Comparison of ENCODE assay signal across 16 cellular contexts in genomic region chr6:44202332-44202971, GRCh38. TPM values are rescaled to one million over a fixed set of nuclear protein-coding genes. Genes with fewer than 3 reads are reported as not detected.
DNase-seq lines count a peak whose midpoint lies in the region; ATAC-seq and TF ChIP-seq lines count a peak whose summit lies in the region.
"Had no signal": no experiment of that assay in that cellular context is flagged by ENCODE, and none has a peak within 500 bp of the region (broad histone marks: within the 10 kb centered on the region; RNA-seq: fewer than 3 reads in every experiment).

No MANE protein-coding gene starts in this region.

- H4K91ac ChIP-seq in H9 (ENCODE audit: insufficient read length, low read depth, low read length) = peak overlapping the region; percentile 67

- no peak overlapping the region for H2BK120ac ChIP-seq in H9 (ENCODE audit: low read depth, low read length, poor library complexity, severe bottlenecking)

- H2BK20ac ChIP-seq in H9 (ENCODE audit: low read depth, low read length, poor library complexity, severe bottlenecking) = no peak overlapping the region

- H3K23me2 ChIP-seq in H9 (ENCODE audit: insufficient read length, low read depth, low read length, poor library complexity, severe bottlenecking) = no peaks in the 10 kb centered on the region

- H3K4me1 Mint-ChIP-seq in H9 (peaks cover 58 to 60% of the 10 kb centered on the region in 2 experiments), chondrocyte (ENCODE audit: low read depth) (peaks cover 17% of the 10 kb centered on the region)
- no peaks in the 10 kb centered on the region for H3K4me1 Mint-ChIP-seq in activated T-helper 17 cell treated with anti-CD3 and anti-CD28 coated beads, Interleukin-2, amount 50 U/mL, for 72 hours

- DNase-seq in H9 = peak; percentile 85
- no peak for DNase-seq in mammary epithelial cell
- DNase-seq in psoas muscle = no peak
- no peak for DNase-seq in H4 (ENCODE audit: low spot score)
- DNase-seq in Kasumi-1 (lab: John Stamatoyannopoulos, UW) = no peak
- DNase-seq in chondrocyte (ENCODE audit: low spot score) = no peak
- DNase-seq: activated CD4-positive, alpha-beta T cell treated with anti-CD3 and anti-CD28 coated beads, Interleukin-2, amount 50 U/mL, for 48 hours; glutamatergic neuron; NCI-H2029 treated with DMSO at 0.1 percent for 48 hours; NCI-H526 treated with DMSO at 0.1 percent for 48 hours had no signal

- H3K4me1 ChIP-seq in H9 (ENCODE audit: insufficient read depth, low read length) (peaks cover 22% of the 10 kb centered on the region), mammary epithelial cell (ENCODE audit: insufficient read depth, low read length) (peaks cover 25% of the 10 kb centered on the region), iPS-18a (ENCODE audit: control insufficient read depth, low read depth, low read length) (peaks cover 49% of the 10 kb centered on the region), psoas muscle (peaks cover 3% of the 10 kb centered on the region)
- H3K4me1 ChIP-seq: prostate gland had no signal

- H3K79me1 ChIP-seq in H9 (ENCODE audit: insufficient read depth, low read depth, low read length, poor library complexity, severe bottlenecking) = no peaks in the 10 kb centered on the region

- H3K18ac ChIP-seq in H9 (ENCODE audit: insufficient read length, low read depth, low read length) = peak overlapping the region; percentile 97

- intact Hi-C loops in mammary epithelial cell (cut with micrococcal nuclease) = no loop called here
- intact Hi-C loops in psoas muscle (cut with DNase I) = no loop called here

- H3K36me3 Mint-ChIP-seq in H9 (ENCODE audit: insufficient read depth in 1 of 3, low read depth in 3 of 3) (no peaks in the 10 kb centered on the region; a peak in 1 of 7 replicates), chondrocyte (ENCODE audit: low read depth) (no peaks in the 10 kb centered on the region)
- H3K36me3 Mint-ChIP-seq in activated T-helper 17 cell treated with anti-CD3 and anti-CD28 coated beads, Interleukin-2, amount 50 U/mL, for 72 hours (ENCODE audit: low read depth) = no peaks in the 10 kb centered on the region

- dilution Hi-C loops in mammary epithelial cell (cut with HindIII; ENCODE audit: low sequenced_read_pairs) = no loop called here

- H3T11ph ChIP-seq in H9 (ENCODE audit: low read length) = peak overlapping the region; percentile 61

- H3K4me3 ChIP-seq in mammary epithelial cell (replicated peaks in 1 of 3; ENCODE audit: insufficient read depth in 1 of 3, low read depth in 2 of 3, low read length in 3 of 3) (no peak overlapping the region), iPS-18a (ENCODE audit: low read length) (peak overlapping the region; percentile 3), psoas muscle (no peak overlapping the region)
- H3K4me3 ChIP-seq: prostate gland had no signal

- no TSS peak for BruUV-seq in mammary epithelial cell (replicated peaks; lab: Mats Ljungman, UMichigan)

- no CpG with 5 or more reads among the region's 4 CpGs for WGBS in H9 (ENCODE audit: extremely low coverage, insufficient read length, low lambda C conversion rate)
- 52% methylated on average over 4 of the region's 4 CpGs for WGBS in mammary epithelial cell (ENCODE audit: low coverage, missing lambda C conversion rate)
- WGBS in psoas muscle, 3 donors = 57 to 79% (median 75%) methylated on average over 4 of the region's 4 CpGs

- no peak overlapping the region for H3K9ac ChIP-seq in H9 (ENCODE audit: extremely low read depth, insufficient read length, low read length)
- no peak overlapping the region for H3K9ac ChIP-seq in mammary epithelial cell (ENCODE audit: insufficient read depth, low read length)
- peak overlapping the region; percentile 41 for H3K9ac ChIP-seq in iPS-18a (ENCODE audit: low read length)

- CTCF ChIA-PET in mammary epithelial cell (lab: Charles Lee; ENCODE audit: low non-redundant PET) = interaction anchor here (0.6 kb wide), 1 partner anchor 123 kb away, joined by 7 read pairs; no protein-coding TSS in a partner anchor

- peak overlapping the region; percentile 74 for H4K5ac ChIP-seq in H9 (ENCODE audit: insufficient read length, low read depth, low read length)

- no peak overlapping the region for H2BK15ac ChIP-seq in H9 (ENCODE audit: low read depth, low read length)

- H3K36me3 ChIP-seq in mammary epithelial cell (ENCODE audit: insufficient read depth, low read length) (no peaks in the 10 kb centered on the region), iPS-18a (ENCODE audit: control insufficient read depth, low read depth, low read length) (no peaks in the 10 kb centered on the region), psoas muscle (ENCODE audit: insufficient read depth in 1 of 2, low read depth in 1 of 2) (no peaks in the 10 kb centered on the region)
- H3K36me3 ChIP-seq: prostate gland had no signal

- no peaks in the 10 kb centered on the region for H3K9me3 Mint-ChIP-seq in H9
- no peaks in the 10 kb centered on the region for H3K9me3 Mint-ChIP-seq in activated T-helper 17 cell treated with anti-CD3 and anti-CD28 coated beads, Interleukin-2, amount 50 U/mL, for 72 hours
- H3K9me3 Mint-ChIP-seq in chondrocyte (ENCODE audit: low read depth) = no peaks in the 10 kb centered on the region

- peak overlapping the region; percentile 30 for H4K8ac ChIP-seq in H9 (replicated peaks; ENCODE audit: insufficient read length, low read depth, low read length)

- H2BK12ac ChIP-seq in H9 (ENCODE audit: insufficient read length, low read depth, low read length) = peak overlapping the region; percentile 91

- H3K79me2 ChIP-seq in H9 (ENCODE audit: insufficient read depth, low read length) (no peaks in the 10 kb centered on the region), mammary epithelial cell (ENCODE audit: insufficient read depth, low read length) (no peaks in the 10 kb centered on the region)

- H3K4me3 Mint-ChIP-seq in H9 = peak overlapping the region; percentile 43; a peak in 2 of 5 replicates
- H3K4me3 Mint-ChIP-seq in activated T-helper 17 cell treated with anti-CD3 and anti-CD28 coated beads, Interleukin-2, amount 50 U/mL, for 72 hours = no peak overlapping the region
- H3K4me3 Mint-ChIP-seq in chondrocyte (ENCODE audit: unreplicated experiment) = no peak overlapping the region

- H3K9me3 ChIP-seq in H9 (ENCODE audit: control insufficient read depth, low read depth, low read length) (no peaks in the 10 kb centered on the region), mammary epithelial cell (replicated peaks; ENCODE audit: insufficient read depth, low read length) (no peaks in the 10 kb centered on the region), iPS-18a (ENCODE audit: control insufficient read depth, low read depth, low read length) (no peaks in the 10 kb centered on the region), psoas muscle (no peaks in the 10 kb centered on the region)
- H3K9me3 ChIP-seq: prostate gland had no signal

- no peak overlapping the region for H3K23ac ChIP-seq in H9 (ENCODE audit: insufficient read length, low read depth, low read length)

- H3K4me2 ChIP-seq in H9 (ENCODE audit: insufficient read depth, insufficient read length, low read length) (peak overlapping the region; percentile 5), mammary epithelial cell (ENCODE audit: insufficient read depth, low read depth, low read length) (peak overlapping the region; percentile 67)

- H3K27me3 Mint-ChIP-seq in H9 (ENCODE audit: low read depth) (no peaks in the 10 kb centered on the region), chondrocyte (ENCODE audit: low read depth) (no peaks in the 10 kb centered on the region)
- H3K27me3 Mint-ChIP-seq in activated T-helper 17 cell treated with anti-CD3 and anti-CD28 coated beads, Interleukin-2, amount 50 U/mL, for 72 hours = peaks cover 7% of the 10 kb centered on the region

- peak overlapping the region; percentile 94 for H3K14ac ChIP-seq in H9 (ENCODE audit: insufficient read depth, low read length)

- H2BK5ac ChIP-seq in H9 (ENCODE audit: insufficient read length, low read length) = peak overlapping the region; percentile 75

- no peak overlapping the region for H3K56ac ChIP-seq in H9 (ENCODE audit: insufficient read length, low read depth, low read length)

- H3K27ac Mint-ChIP-seq in H9 = peak overlapping the region; percentile 97 to 100 (median 99)
- no peak overlapping the region for H3K27ac Mint-ChIP-seq in activated T-helper 17 cell treated with anti-CD3 and anti-CD28 coated beads, Interleukin-2, amount 50 U/mL, for 72 hours
- no peak overlapping the region for H3K27ac Mint-ChIP-seq in chondrocyte (ENCODE audit: unreplicated experiment)

- TF ChIP-seq CTCF in H9 (conservative IDR thresholded peaks at IDR 0.05) (no peak), mammary epithelial cell (conservative IDR thresholded peaks at IDR 0.05 in 1 of 2, IDR thresholded peaks at IDR 0.05 in 1 of 2; ENCODE audit: extremely low read depth in 1 of 2, insufficient read depth in 1 of 2, low read depth in 1 of 2, low read length in 2 of 2) (no peak), psoas muscle (IDR thresholded peaks at IDR 0.05) (no peak), chondrocyte (IDR thresholded peaks at IDR 0.05) (no peak)

- ATAC-seq in psoas muscle = peak in 1 of 4 donors; percentile 24
- no peak for ATAC-seq in activated T-helper 17 cell treated with anti-CD3 and anti-CD28 coated beads, Interleukin-2, amount 50 U/mL, for 72 hours (replicated peaks)

- peak overlapping the region; percentile 15; the same call in 1 of the 2 replicates for H3K4ac ChIP-seq in H9 (ENCODE audit: low read depth, low read length)

- H4K20me1 ChIP-seq in H9 (ENCODE audit: control insufficient read depth, insufficient read depth, insufficient read length) (peaks cover 3% of the 10 kb centered on the region), mammary epithelial cell (ENCODE audit: insufficient read depth, low read length) (no peaks in the 10 kb centered on the region)

- in situ Hi-C loops in mammary epithelial cell (cut with MboI; ENCODE audit: low sequenced_read_pairs in 2 of 2) = no loop called here

- H2AK5ac ChIP-seq in H9 (ENCODE audit: insufficient read length, low read length) = peak overlapping the region; percentile 57

- H2AFZ ChIP-seq in H9 (ENCODE audit: low read length) (peak overlapping the region; percentile 80), mammary epithelial cell (ENCODE audit: low read depth, low read length) (peak overlapping the region; percentile 86)

- H3K27me3 ChIP-seq in H9 (ENCODE audit: insufficient read depth, low read length) (no peaks in the 10 kb centered on the region), mammary epithelial cell (ENCODE audit: insufficient read depth, low read length) (no peaks in the 10 kb centered on the region), iPS-18a (ENCODE audit: control insufficient read depth, insufficient read depth, low read length) (no peaks in the 10 kb centered on the region), psoas muscle (ENCODE audit: insufficient read depth in 3 of 3, low read length in 2 of 3) (no peaks in the 10 kb centered on the region)

- H3K27ac ChIP-seq in H9 (ENCODE audit: insufficient read length, low read depth, low read length) (peak overlapping the region; percentile 74), mammary epithelial cell (ENCODE audit: insufficient read depth, low read depth, low read length) (peak overlapping the region; percentile 62), iPS-18a (ENCODE audit: low read length) (peak overlapping the region; percentile 66), psoas muscle (peak overlapping the region; percentile 53)

RNA-seq across cellular contexts. Expression of gene MYMX, which starts 14.3 kb away (rescaled TPM):
- 1.1 and 1.8 TPM in 2 replicates for total RNA-seq in H9 (2021)
- total RNA-seq in mammary epithelial cell = under 1 TPM in 1 of 2 donors, not detected in 1; 0.17 TPM
- polyA plus RNA-seq in mammary epithelial cell = 0.12 TPM
- polyA minus RNA-seq in mammary epithelial cell = not detected
- under 1 TPM in 3 of 4 donors, not detected in 1; 0.34 to 0.54 (median 0.36) TPM for total RNA-seq in psoas muscle
- under 1 TPM in 2 of 3 donors, not detected in 1; 0.09 to 0.61 TPM for polyA plus RNA-seq in psoas muscle
- total RNA-seq in H4 (2014; rRNA removed; shearing (Covaris generic)) = not detected in 2 replicates
- not detected for total RNA-seq in activated T-helper 17 cell treated with anti-CD3 and anti-CD28 coated beads, Interleukin-2, amount 50 U/mL, for 72 hours
- not detected in 3 replicates for total RNA-seq in chondrocyte
- total RNA-seq: cerebellum, epithelial cell of proximal tubule, HT-29, prostate gland had no signal

RNA-seq across cellular contexts. Expression of gene SLC29A1, which starts 20.9 kb away (rescaled TPM):
- 118 and 124 TPM in 2 replicates for total RNA-seq in H9 (2021)
- total RNA-seq in mammary epithelial cell = 10 to 100 TPM; 45.7 to 55.5 TPM
- 156 TPM for polyA plus RNA-seq in mammary epithelial cell
- 157 TPM for polyA minus RNA-seq in mammary epithelial cell
- total RNA-seq in psoas muscle = 10 to 100 TPM; 29.6 to 80.7 (median 41.6) TPM
- 10 to 100 TPM; 29.1 to 39.7 (median 39.1) TPM for polyA plus RNA-seq in psoas muscle
- total RNA-seq in H4 (2014; rRNA removed; shearing (Covaris generic)) = 17.3 and 33.8 TPM in 2 replicates
- total RNA-seq in activated T-helper 17 cell treated with anti-CD3 and anti-CD28 coated beads, Interleukin-2, amount 50 U/mL, for 72 hours = 10 to 100 TPM; 40.8 to 80.8 TPM
- total RNA-seq in chondrocyte = 161 to 231 TPM (median 221 TPM) in 3 replicates

RNA-seq across cellular contexts. Expression of gene CAPN11, which starts 43.8 kb away (rescaled TPM):
- 0.28 and 0.29 TPM in 2 replicates for total RNA-seq in H9 (2021)
- 1 to 10 TPM in 1 of 2 donors, not detected in 1; 2.0 TPM for total RNA-seq in mammary epithelial cell
- polyA plus RNA-seq in mammary epithelial cell = not detected
- 1.3 TPM for polyA minus RNA-seq in mammary epithelial cell
- under 1 TPM in 1 of 4 donors, not detected in 3; 0.32 TPM for total RNA-seq in psoas muscle
- polyA plus RNA-seq in psoas muscle = under 1 TPM; 0.05 to 0.16 (median 0.11) TPM
- total RNA-seq in H4 (2014; rRNA removed; shearing (Covaris generic)) = not detected in 2 replicates
- total RNA-seq in activated T-helper 17 cell treated with anti-CD3 and anti-CD28 coated beads, Interleukin-2, amount 50 U/mL, for 72 hours = 1 to 10 TPM in 1 of 2 donors, not detected in 1; 1.1 TPM
- 0.07 TPM in 1 of 3 replicates, not detected in the others for total RNA-seq in chondrocyte
- total RNA-seq: cerebellum, epithelial cell of proximal tubule, HT-29 had no signal

RNA-seq across cellular contexts. Expression of gene HSP90AB1, which starts 44.4 kb away (rescaled TPM):
- total RNA-seq in H9 (2021) (1,986 and 2,056 TPM in 2 replicates), mammary epithelial cell (100 to 1,000 TPM; 872 to 986 TPM), psoas muscle (1,000 to 10,000 TPM; 1,150 to 1,595 (median 1,339) TPM), chondrocyte (508 to 805 TPM (median 512 TPM) in 3 replicates)
- polyA plus RNA-seq in mammary epithelial cell (1,054 TPM), psoas muscle (1,000 to 10,000 TPM in 2 of 3 donors, 100 to 1,000 TPM in 1; 743 to 1,128 (median 1,033) TPM)
- polyA minus RNA-seq in mammary epithelial cell = 1,190 TPM
- 2,045 and 2,316 TPM in 2 replicates for total RNA-seq in H4 (2014; rRNA removed; shearing (Covaris generic))
- total RNA-seq in activated T-helper 17 cell treated with anti-CD3 and anti-CD28 coated beads, Interleukin-2, amount 50 U/mL, for 72 hours = 1,000 to 10,000 TPM; 1,019 to 1,822 TPM

RNA-seq across cellular contexts. Expression of gene SLC35B2, which starts 54.9 kb away (rescaled TPM):
- total RNA-seq in H9 (2021) (34.5 and 36.1 TPM in 2 replicates), mammary epithelial cell (10 to 100 TPM; 72.6 to 76.3 TPM), psoas muscle (10 to 100 TPM; 10.9 to 23.3 (median 18.0) TPM), chondrocyte (71.5 to 83.1 TPM (median 75.7 TPM) in 3 replicates)
- polyA plus RNA-seq in mammary epithelial cell (134 TPM), psoas muscle (10 to 100 TPM; 16.0 to 23.6 (median 20.8) TPM)
- polyA minus RNA-seq in mammary epithelial cell = 104 TPM
- total RNA-seq in H4 (2014; rRNA removed; shearing (Covaris generic)) = 177 and 195 TPM in 2 replicates
- 10 to 100 TPM; 16.5 to 22.3 TPM for total RNA-seq in activated T-helper 17 cell treated with anti-CD3 and anti-CD28 coated beads, Interleukin-2, amount 50 U/mL, for 72 hours

Comparison
In these comparisons a context has a peak if more than half of its experiments do, and no peak if none do; other contexts are left out.
1. H3K27ac Mint-ChIP-seq: peak in H9 (3 of 3); none in activated T-helper 17 cell treated with anti-CD3 and anti-CD28 coated beads, Interleukin-2, amount 50 U/mL, for 72 hours (single experiment) and chondrocyte (single experiment).
2. H3K4me3 Mint-ChIP-seq: peak in H9 (2 of 2); none in activated T-helper 17 cell treated with anti-CD3 and anti-CD28 coated beads, Interleukin-2, amount 50 U/mL, for 72 hours (single experiment) and chondrocyte (single experiment).
3. Peak in every context shown above with its lines, with median percentiles within 50 percentile points of each other: H3K27ac ChIP-seq.